ENCODE assay signal across 18 cellular contexts in genomic region chr12:78787576-78787975, GRCh38.
DNase-seq lines count a peak whose midpoint lies in the region; ATAC-seq, FAIRE-seq and TF ChIP-seq lines count a peak whose summit lies in the region.
"Had no signal": no experiment of that assay in that cellular context is flagged by ENCODE, and none has a peak within 500 bp of the region (broad histone marks: within the 10 kb centered on the region; RNA-seq: fewer than 3 reads in every experiment).

No MANE protein-coding gene starts in this region.

- FAIRE-seq in D721Med (lab: Jason Lieb, UNC): peak; percentile 16

- POLR2A ChIA-PET in HCT116 (lab: Charles Lee): no interaction called here
- POLR2A ChIA-PET in activated CD8-positive, alpha-beta T cell treated with anti-CD3 and anti-CD28 coated beads, Interleukin-2, amount 10 ng/mL, durations not matched to agents 7 days and 5 days (lab: Charles Lee): no interaction called here

- no peak overlapping the region for H3K27ac ChIP-seq in HCT116 (ENCODE audit: low read depth, low read length)
- H3K27ac ChIP-seq: A549, HL-60 had no signal

- no peak for TF ChIP-seq CTCF in D721Med (IDR thresholded peaks at IDR 0.05; ENCODE audit: insufficient read depth, missing control alignments)
- TF ChIP-seq CTCF in HCT116 (IDR thresholded peaks at IDR 0.05 in 2 of 3, conservative IDR thresholded peaks at IDR 0.05 in 1 of 3; ENCODE audit: borderline replicate concordance in 1 of 3, insufficient read depth in 1 of 3, low read depth in 2 of 3, low read length in 2 of 3): no peak
- no peak for TF ChIP-seq CTCF in choroid plexus epithelial cell (conservative IDR thresholded peaks at IDR 0.05; ENCODE audit: low read depth, low read length)
- no peak for TF ChIP-seq CTCF in fibroblast of pulmonary artery (IDR thresholded peaks at IDR 0.05; ENCODE audit: low read length, missing control alignments)

- no peaks in the 10 kb centered on the region for H4K20me1 ChIP-seq in HCT116 (ENCODE audit: insufficient read depth)

- H3K4me3 ChIP-seq in HCT116 (replicated peaks in 1 of 2; ENCODE audit: low read depth in 1 of 2, low read length in 2 of 2) (no peak overlapping the region), choroid plexus epithelial cell (ENCODE audit: low read depth, low read length) (no peak overlapping the region), fibroblast of pulmonary artery (replicated peaks; ENCODE audit: low read depth, low read length) (no peak overlapping the region)
- H3K4me3 ChIP-seq: A549 had no signal

- no peak overlapping the region for H3K27ac Mint-ChIP-seq in natural killer cell treated with Interleukin-12 subunit alpha and Interleukin-12 subunit beta and Interleukin-15 and Interleukin-18, amount 100 ng/mL, for 72 hours
- no peak overlapping the region for H3K27ac Mint-ChIP-seq in activated CD8-positive, alpha-beta T cell treated with anti-CD3 and anti-CD28 coated beads, Interleukin-2, amount 10 ng/mL, durations not matched to agents 7 days and 5 days
- H3K27ac Mint-ChIP-seq: CD14-positive monocyte; CD8-positive, alpha-beta T cell; H9; HFFc6 had no signal

- no peaks in the 10 kb centered on the region for H3K4me1 Mint-ChIP-seq in natural killer cell treated with Interleukin-12 subunit alpha and Interleukin-12 subunit beta and Interleukin-15 and Interleukin-18, amount 100 ng/mL, for 72 hours (ENCODE audit: low read depth in 2 of 2)
- no peaks in the 10 kb centered on the region for H3K4me1 Mint-ChIP-seq in activated CD8-positive, alpha-beta T cell treated with anti-CD3 and anti-CD28 coated beads, Interleukin-2, amount 10 ng/mL, durations not matched to agents 7 days and 5 days (ENCODE audit: low read depth)
- H3K4me1 Mint-ChIP-seq: CD14-positive monocyte had no signal

- peaks cover 5% of the 10 kb centered on the region for H3K9me3 Mint-ChIP-seq in natural killer cell treated with Interleukin-12 subunit alpha and Interleukin-12 subunit beta and Interleukin-15 and Interleukin-18, amount 100 ng/mL, for 72 hours
- H3K9me3 Mint-ChIP-seq in activated CD8-positive, alpha-beta T cell treated with anti-CD3 and anti-CD28 coated beads, Interleukin-2, amount 10 ng/mL, durations not matched to agents 7 days and 5 days (ENCODE audit: insufficient read depth): peaks cover 13% of the 10 kb centered on the region
- H3K9me3 Mint-ChIP-seq: H9, HFFc6 had no signal

- H3K36me3 ChIP-seq in HCT116 (ENCODE audit: control insufficient read depth in 1 of 2, insufficient read depth in 2 of 2, low read length in 2 of 2): no peaks in the 10 kb centered on the region

- H2AFZ ChIP-seq in HCT116 (ENCODE audit: low read depth, low read length, poor library complexity, severe bottlenecking): peak overlapping the region; percentile 3

- ATAC-seq in HCT116 (no peak), GM21423 (IDR thresholded peaks at IDR 0.05; ENCODE audit: unreplicated experiment) (no peak), HG03521 (IDR thresholded peaks at IDR 0.05; ENCODE audit: unreplicated experiment) (no peak)
- no peak for ATAC-seq in natural killer cell treated with Interleukin-12 subunit alpha and Interleukin-12 subunit beta and Interleukin-15 and Interleukin-18, amount 100 ng/mL, for 72 hours
- no peak for ATAC-seq in activated CD8-positive, alpha-beta T cell treated with anti-CD3 and anti-CD28 coated beads, Interleukin-2, amount 10 ng/mL, durations not matched to agents 7 days and 5 days
- ATAC-seq: A549; CD8-positive, alpha-beta T cell had no signal

- intact Hi-C loops in HCT116 (cut with micrococcal nuclease): no loop called here

- RAD21 ChIA-PET in HCT116 (lab: Charles Lee; ENCODE audit: low non-redundant PET in 1 of 2, low total read pairs in 2 of 2, uncharacterized antibody in 2 of 2, unreplicated experiment in 2 of 2): no interaction called here

- H3K79me2 ChIP-seq in HCT116 (ENCODE audit: insufficient read depth, low read length): no peaks in the 10 kb centered on the region

- no peaks in the 10 kb centered on the region for H3K27me3 ChIP-seq in HCT116 (ENCODE audit: insufficient read depth, low read length)

- H3K27me3 Mint-ChIP-seq in natural killer cell treated with Interleukin-12 subunit alpha and Interleukin-12 subunit beta and Interleukin-15 and Interleukin-18, amount 100 ng/mL, for 72 hours: no peaks in the 10 kb centered on the region
- no peaks in the 10 kb centered on the region for H3K27me3 Mint-ChIP-seq in activated CD8-positive, alpha-beta T cell treated with anti-CD3 and anti-CD28 coated beads, Interleukin-2, amount 10 ng/mL, durations not matched to agents 7 days and 5 days (ENCODE audit: low read depth)

- TF ChIP-seq RAD21 in HCT116 (IDR thresholded peaks at IDR 0.05; ENCODE audit: low read depth): no peak

- no peak overlapping the region for H3K9ac ChIP-seq in HCT116 (ENCODE audit: low read length)

- H3K36me3 Mint-ChIP-seq in natural killer cell treated with Interleukin-12 subunit alpha and Interleukin-12 subunit beta and Interleukin-15 and Interleukin-18, amount 100 ng/mL, for 72 hours: no peaks in the 10 kb centered on the region
- H3K36me3 Mint-ChIP-seq in activated CD8-positive, alpha-beta T cell treated with anti-CD3 and anti-CD28 coated beads, Interleukin-2, amount 10 ng/mL, durations not matched to agents 7 days and 5 days (ENCODE audit: low read depth): no peaks in the 10 kb centered on the region
- H3K36me3 Mint-ChIP-seq: CD14-positive monocyte; CD8-positive, alpha-beta T cell had no signal

- H3K9me3 ChIP-seq in HCT116 (ENCODE audit: control insufficient read depth in 1 of 2, insufficient read depth in 1 of 2, low read depth in 1 of 2, low read length in 2 of 2): no peaks in the 10 kb centered on the region
- H3K9me3 ChIP-seq: A549, Caco-2 had no signal

- no TSS peak for BruUV-seq in HCT116 (replicated peaks; lab: Mats Ljungman, UMichigan)

- no peak overlapping the region for H3K4me2 ChIP-seq in HCT116 (ENCODE audit: low read length)
- H3K4me2 ChIP-seq: A549 had no signal

- no peak for DNase-seq in D721Med (ENCODE audit: insufficient read length, low spot score)
- no peak for DNase-seq in HCT116 (ENCODE audit: low read depth, low spot score)
- DNase-seq in choroid plexus epithelial cell (ENCODE audit: low read depth): peak; percentile 20
- DNase-seq in fibroblast of pulmonary artery (ENCODE audit: low read depth): peak; percentile 11
- DNase-seq in natural killer cell treated with Interleukin-12 subunit alpha and Interleukin-12 subunit beta and Interleukin-15 and Interleukin-18, amount 100 ng/mL, for 72 hours (ENCODE audit: low spot score): no peak
- DNase-seq in activated CD8-positive, alpha-beta T cell treated with anti-CD3 and anti-CD28 coated beads, Interleukin-2, amount 10 ng/mL, durations not matched to agents 7 days and 5 days: no peak
- DNase-seq: Caco-2; CD8-positive, alpha-beta T cell; DMS53; GF-D8; GOT3; H9; HFFc6 had no signal

- no peak for TF ChIP-seq POLR2A in HCT116 (IDR thresholded peaks at IDR 0.05; ENCODE audit: borderline replicate concordance, extremely low read depth, insufficient read depth, insufficient read length)

- no peaks in the 10 kb centered on the region for H3K9me2 ChIP-seq in HCT116 (ENCODE audit: insufficient read depth)

- no peak overlapping the region for H3K4me3 Mint-ChIP-seq in natural killer cell treated with Interleukin-12 subunit alpha and Interleukin-12 subunit beta and Interleukin-15 and Interleukin-18, amount 100 ng/mL, for 72 hours
- H3K4me3 Mint-ChIP-seq in activated CD8-positive, alpha-beta T cell treated with anti-CD3 and anti-CD28 coated beads, Interleukin-2, amount 10 ng/mL, durations not matched to agents 7 days and 5 days: no peak overlapping the region
- H3K4me3 Mint-ChIP-seq: CD14-positive monocyte; CD8-positive, alpha-beta T cell; H9; HFFc6 had no signal

- H3K4me1 ChIP-seq in HCT116 (ENCODE audit: control insufficient read depth in 1 of 2, insufficient read depth in 2 of 2, low read length in 2 of 2): no peaks in the 10 kb centered on the region
- H3K4me1 ChIP-seq: A549, Caco-2 had no signal

- CTCF ChIA-PET in HCT116 (lab: Charles Lee): no interaction called here
- CTCF ChIA-PET in activated CD8-positive, alpha-beta T cell treated with anti-CD3 and anti-CD28 coated beads, Interleukin-2, amount 10 ng/mL, durations not matched to agents 7 days and 5 days (lab: Charles Lee): no interaction called here

TF ChIP-seq in HCT116, 20 proteins besides CTCF, POLR2A, EP300 and RAD21:
- TF ChIP-seq, protein P1, sequence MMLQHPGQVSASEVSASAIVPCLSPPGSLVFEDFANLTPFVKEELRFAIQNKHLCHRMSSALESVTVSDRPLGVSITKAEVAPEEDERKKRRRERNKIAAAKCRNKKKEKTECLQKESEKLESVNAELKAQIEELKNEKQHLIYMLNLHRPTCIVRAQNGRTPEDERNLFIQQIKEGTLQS (IDR thresholded peaks at IDR 0.05): no peak
- no peak for TF ChIP-seq JUND (IDR thresholded peaks at IDR 0.05)
- TF ChIP-seq CBX3 (IDR thresholded peaks at IDR 0.05; ENCODE audit: low read depth): no peak
- TF ChIP-seq EGR1 (IDR thresholded peaks at IDR 0.05; ENCODE audit: low read depth): no peak
- no peak for TF ChIP-seq ZNF274 (IDR thresholded peaks at IDR 0.05; ENCODE audit: low read depth, low read length)
- no peak for TF ChIP-seq CEBPB (IDR thresholded peaks at IDR 0.05; ENCODE audit: low read depth)
- TF ChIP-seq SRF (IDR thresholded peaks at IDR 0.05; ENCODE audit: low read depth): no peak
- TF ChIP-seq YY1 (IDR thresholded peaks at IDR 0.05; ENCODE audit: extremely low read depth, insufficient replicate concordance, low read depth, low read length): no peak
- no peak for TF ChIP-seq ZFX (IDR thresholded peaks at IDR 0.05)

Comparison
In these comparisons a context has a peak if more than half of its experiments do, and no peak if none do; other contexts are left out.
1. DNase-seq: peak in choroid plexus epithelial cell (single experiment) and fibroblast of pulmonary artery (single experiment); none in D721Med (single experiment), HCT116 (single experiment), natural killer cell treated with Interleukin-12 subunit alpha and Interleukin-12 subunit beta and Interleukin-15 and Interleukin-18, amount 100 ng/mL, for 72 hours (single experiment) and activated CD8-positive, alpha-beta T cell treated with anti-CD3 and anti-CD28 coated beads, Interleukin-2, amount 10 ng/mL, durations not matched to agents 7 days and 5 days (single experiment).